Comparison of ENCODE assay signal across 20 cellular contexts in the genomic region with DNA sequence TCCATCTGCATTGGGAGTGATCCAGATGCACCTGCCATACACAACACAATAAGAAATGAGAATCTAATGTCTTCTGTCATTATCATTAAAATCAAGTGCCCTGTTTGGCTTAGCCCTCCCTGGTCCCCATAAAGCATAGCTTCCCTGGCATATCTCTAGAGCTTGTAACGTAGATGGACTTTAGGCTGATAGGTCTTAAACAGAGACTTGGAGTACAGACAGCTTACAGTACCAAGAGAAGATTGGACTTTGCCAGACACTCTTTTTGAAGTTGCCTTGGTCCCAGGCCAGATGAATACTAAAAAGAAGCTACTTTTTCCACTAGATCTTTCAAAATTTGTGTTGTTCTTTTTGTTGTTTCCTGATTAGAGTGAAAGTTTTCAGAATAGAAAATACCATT.
DNase-seq lines count a peak whose midpoint lies in the region; ATAC-seq and TF ChIP-seq lines count a peak whose summit lies in the region.
"Had no signal": no experiment of that assay in that cellular context is flagged by ENCODE, and none has a peak within 500 bp of the region (broad histone marks: within the 10 kb centered on the region; RNA-seq: fewer than 3 reads in every experiment).

No MANE protein-coding gene starts in this region.

- H3K27ac ChIP-seq in mammary epithelial cell (ENCODE audit: insufficient read depth, low read depth, low read length) (no peak overlapping the region), heart right ventricle (peak overlapping the region in 6 of 10 donors; percentile 45 to 70 (median 59)), neural progenitor cell (no peak overlapping the region)
- H3K27ac ChIP-seq: 22Rv1, BLaER1, C4-2B, GM23248 had no signal

- no peaks in the 10 kb centered on the region for H3K27me3 ChIP-seq in mammary epithelial cell (ENCODE audit: insufficient read depth, low read length)
- no peaks in the 10 kb centered on the region for H3K27me3 ChIP-seq in heart right ventricle
- no peaks in the 10 kb centered on the region for H3K27me3 ChIP-seq in neural progenitor cell
- H3K27me3 ChIP-seq: BLaER1 had no signal

- intact Hi-C loops in MCF 10A (cut with micrococcal nuclease) = no loop called here
- intact Hi-C loops in mammary epithelial cell (cut with micrococcal nuclease) = loop anchor here (5.0 kb wide), 2 partner anchors 42 to 43 kb away; no protein-coding TSS in a partner anchor
- intact Hi-C loops in heart right ventricle (cut with DNase I) = no loop called here
- intact Hi-C loops in cardiac septum (cut with DNase I) = loop anchor here (5.0 kb wide), 1 partner anchor 258 kb away; no protein-coding TSS in a partner anchor

- peak in 3 of 8 donors; percentile 69 to 94 (median 88) for ATAC-seq in heart right ventricle
- no peak for ATAC-seq in HG03565 (IDR thresholded peaks at IDR 0.05; ENCODE audit: unreplicated experiment)
- ATAC-seq: CD8-positive, alpha-beta T cell; GM12878 had no signal

- TF ChIP-seq CTCF in MCF 10A (IDR thresholded peaks at IDR 0.05; ENCODE audit: unreplicated experiment) (no peak), mammary epithelial cell (conservative IDR thresholded peaks at IDR 0.05 in 1 of 2, IDR thresholded peaks at IDR 0.05 in 1 of 2; ENCODE audit: extremely low read depth in 1 of 2, insufficient read depth in 1 of 2, low read depth in 1 of 2, low read length in 2 of 2) (no peak), heart right ventricle (IDR thresholded peaks at IDR 0.05) (no peak), neural progenitor cell (IDR thresholded peaks at IDR 0.05) (no peak)

- peaks cover 24% of the 10 kb centered on the region for H3F3A ChIP-seq in neural progenitor cell (ENCODE audit: low read depth)

- H3K4me1 ChIP-seq in mammary epithelial cell (ENCODE audit: insufficient read depth, low read length) (peaks cover 27% of the 10 kb centered on the region), heart right ventricle (peaks cover 0 to 22% (median 10%) of the 10 kb centered on the region in 9 donors), neural progenitor cell (peaks cover 43% of the 10 kb centered on the region)
- H3K4me1 ChIP-seq: BLaER1 had no signal

- H3K27ac Mint-ChIP-seq in MCF 10A (ENCODE audit: low read depth, unreplicated experiment) (peak overlapping the region; percentile 8), neural progenitor cell (peak overlapping the region; percentile 10)
- H3K27ac Mint-ChIP-seq: B cell; CD4-positive, CD25-positive, alpha-beta regulatory T cell; CD8-positive, alpha-beta T cell had no signal

- no peaks in the 10 kb centered on the region for H3K36me3 Mint-ChIP-seq in MCF 10A (ENCODE audit: insufficient read depth, unreplicated experiment)
- H3K36me3 Mint-ChIP-seq in neural progenitor cell = peaks cover 35% of the 10 kb centered on the region
- H3K36me3 Mint-ChIP-seq: CD4-positive, CD25-positive, alpha-beta regulatory T cell; CD8-positive, alpha-beta T cell had no signal

- H3K4me2 ChIP-seq in mammary epithelial cell (ENCODE audit: insufficient read depth, low read depth, low read length) (no peak overlapping the region), neural progenitor cell (no peak overlapping the region)
- H3K4me2 ChIP-seq: BLaER1 had no signal

- H3K27me3 Mint-ChIP-seq in MCF 10A (ENCODE audit: insufficient read depth, unreplicated experiment) = no peaks in the 10 kb centered on the region
- peaks cover 2% of the 10 kb centered on the region for H3K27me3 Mint-ChIP-seq in neural progenitor cell (ENCODE audit: insufficient read depth, low read depth)
- H3K27me3 Mint-ChIP-seq: B cell had no signal

- H3K4me3 Mint-ChIP-seq in MCF 10A (ENCODE audit: unreplicated experiment) (no peak overlapping the region), neural progenitor cell (no peak overlapping the region)
- H3K4me3 Mint-ChIP-seq: B cell; CD4-positive, CD25-positive, alpha-beta regulatory T cell; CD8-positive, alpha-beta T cell had no signal

- in situ Hi-C loops in mammary epithelial cell (cut with MboI; ENCODE audit: low sequenced_read_pairs in 2 of 2) = no loop called here

- dilution Hi-C loops in mammary epithelial cell (cut with HindIII; ENCODE audit: low sequenced_read_pairs) = no loop called here

- H3K9ac ChIP-seq in mammary epithelial cell (ENCODE audit: insufficient read depth, low read length) (no peak overlapping the region), neural progenitor cell (no peak overlapping the region)
- H3K9ac ChIP-seq: BLaER1, GM23248 had no signal

- peaks cover 18% of the 10 kb centered on the region for H3K4me1 Mint-ChIP-seq in MCF 10A (ENCODE audit: insufficient read depth, unreplicated experiment)
- H3K4me1 Mint-ChIP-seq in neural progenitor cell = peaks cover 68% of the 10 kb centered on the region
- H3K4me1 Mint-ChIP-seq: B cell; CD4-positive, CD25-positive, alpha-beta regulatory T cell had no signal

- H3K9me3 Mint-ChIP-seq in MCF 10A (ENCODE audit: unreplicated experiment) (no peaks in the 10 kb centered on the region), neural progenitor cell (no peaks in the 10 kb centered on the region)
- H3K9me3 Mint-ChIP-seq: CD8-positive, alpha-beta T cell had no signal

- WGBS in mammary epithelial cell (ENCODE audit: low coverage, missing lambda C conversion rate) = 80% methylated on average over 1 of the region's 1 CpG
- WGBS in heart right ventricle, 2 donors = 39 to 47% methylated on average over 1 of the region's 1 CpG

- POLR2A ChIA-PET in MCF 10A (lab: Yijun Ruan, JAX) = interaction anchor here (0.6 kb wide), 1 partner anchor 12 kb away, joined by 4 read pairs; no protein-coding TSS in a partner anchor

- no peaks in the 10 kb centered on the region for H4K20me1 ChIP-seq in mammary epithelial cell (ENCODE audit: insufficient read depth, low read length)
- H4K20me1 ChIP-seq in neural progenitor cell (ENCODE audit: low read depth) = no peaks in the 10 kb centered on the region
- H4K20me1 ChIP-seq: BLaER1 had no signal

- no peak overlapping the region for H3K4me3 ChIP-seq in mammary epithelial cell (replicated peaks in 1 of 3; ENCODE audit: insufficient read depth in 1 of 3, low read depth in 2 of 3, low read length in 3 of 3)
- H3K4me3 ChIP-seq in heart right ventricle = no peak overlapping the region
- H3K4me3 ChIP-seq in neural progenitor cell = no peak overlapping the region
- H3K4me3 ChIP-seq: BLaER1, GM12878, GM23248 had no signal

- CTCF ChIA-PET in MCF 10A (lab: Yijun Ruan, JAX) = no interaction called here
- CTCF ChIA-PET in mammary epithelial cell (lab: Charles Lee; ENCODE audit: low non-redundant PET) = no interaction called here

- H3K79me2 ChIP-seq in mammary epithelial cell (ENCODE audit: insufficient read depth, low read length) (no peaks in the 10 kb centered on the region), neural progenitor cell (ENCODE audit: low read depth) (no peaks in the 10 kb centered on the region)

- no peaks in the 10 kb centered on the region for H3K9me3 ChIP-seq in mammary epithelial cell (replicated peaks; ENCODE audit: insufficient read depth, low read length)
- no peaks in the 10 kb centered on the region for H3K9me3 ChIP-seq in heart right ventricle
- no peaks in the 10 kb centered on the region for H3K9me3 ChIP-seq in neural progenitor cell (ENCODE audit: low read depth)
- H3K9me3 ChIP-seq: BLaER1 had no signal

- H3K36me3 ChIP-seq in mammary epithelial cell (ENCODE audit: insufficient read depth, low read length) = no peaks in the 10 kb centered on the region
- H3K36me3 ChIP-seq in heart right ventricle = peaks cover 0 to 3% (median 0%) of the 10 kb centered on the region in 9 donors
- peaks cover 1% of the 10 kb centered on the region for H3K36me3 ChIP-seq in neural progenitor cell
- H3K36me3 ChIP-seq: BLaER1 had no signal

- BruUV-seq in MCF 10A (replicated peaks; lab: Mats Ljungman, UMichigan) = no TSS peak
- BruUV-seq in mammary epithelial cell (replicated peaks; lab: Mats Ljungman, UMichigan) = no TSS peak

- DNase-seq in MCF 10A (ENCODE audit: unreplicated experiment) (no peak), mammary epithelial cell (no peak), heart right ventricle (no peak), cardiac septum (ENCODE audit: low spot score) (no peak), neural progenitor cell (ENCODE audit: low spot score) (no peak)
- DNase-seq: CD4-positive, CD25-positive, alpha-beta regulatory T cell; CD8-positive, alpha-beta T cell; DMS 273 treated with DMSO at 0.1 percent for 48 hours; DMS79; EL; GDM1; H7; HCEC 1CT had no signal

- H2AFZ ChIP-seq in mammary epithelial cell (ENCODE audit: low read depth, low read length) = no peak overlapping the region
- H2AFZ ChIP-seq in neural progenitor cell (replicated peaks) = no peak overlapping the region

Comparison
In these comparisons a context has a peak if more than half of its experiments do, and no peak if none do; other contexts are left out.
1. intact Hi-C loops: an anchor here in mammary epithelial cell (5.0 kb wide) and cardiac septum (5.0 kb wide); none called in MCF 10A and heart right ventricle.
2. H3K27ac ChIP-seq: peak in heart right ventricle (6 of 10); none in mammary epithelial cell (single experiment) and neural progenitor cell (single experiment).